8 cellular contexts compared by ENCODE assay signal in genomic region chr1:163561570-163562295, GRCh38.
DNase-seq lines count a peak whose midpoint lies in the region; ATAC-seq and TF ChIP-seq lines count a peak whose summit lies in the region.

No MANE protein-coding gene starts in this region.

- H3K36me3 Mint-ChIP-seq in neural crest cell (ENCODE audit: low read depth) (no peaks in the 10 kb centered on the region), natural killer cell (no peaks in the 10 kb centered on the region)

- H3K27ac ChIP-seq in colonic mucosa: no peak overlapping the region

- H3K4me3 ChIP-seq in colonic mucosa: no peak overlapping the region

- no peaks in the 10 kb centered on the region for H3K9me3 ChIP-seq in colonic mucosa

- TF ChIP-seq CTCF in colonic mucosa (IDR thresholded peaks at IDR 0.05) (peak; percentile 13), neural crest cell (conservative IDR thresholded peaks at IDR 0.05) (peak; percentile 62), natural killer cell (IDR thresholded peaks at IDR 0.05) (no peak)

- no peaks in the 10 kb centered on the region for H3K36me3 ChIP-seq in colonic mucosa

- no peak for ATAC-seq in natural killer cell

- no peaks in the 10 kb centered on the region for H3K27me3 ChIP-seq in colonic mucosa

- H3K27ac Mint-ChIP-seq in neural crest cell (ENCODE audit: unreplicated experiment): no peak overlapping the region
- H3K27ac Mint-ChIP-seq in natural killer cell: no peak overlapping the region

- H3K27me3 Mint-ChIP-seq in neural crest cell (ENCODE audit: low read depth) (no peaks in the 10 kb centered on the region), natural killer cell (ENCODE audit: low read depth in 2 of 2) (no peaks in the 10 kb centered on the region)

- H3K4me1 Mint-ChIP-seq in neural crest cell (peaks cover 20% of the 10 kb centered on the region), natural killer cell (no peaks in the 10 kb centered on the region)

- DNase-seq in ELF-1 (ENCODE audit: low read depth, low spot score): peak; percentile 65
- peak; percentile 24 for DNase-seq in NCI-H2227 treated with DMSO at 0.1 percent for 48 hours (lab: John Stamatoyannopoulos, UW)
- DNase-seq in colonic mucosa: no peak
- no peak for DNase-seq in neural crest cell (ENCODE audit: low read depth, low spot score)
- no peak for DNase-seq in mucosa of gallbladder (ENCODE audit: low spot score)
- no peak for DNase-seq in natural killer cell
- no peak for DNase-seq in activated CD4-positive, alpha-beta T cell treated with anti-CD3 and anti-CD28 coated beads for 4 hours
- no peak for DNase-seq in T-helper 1 cell

- no peak overlapping the region for H3K9ac ChIP-seq in colonic mucosa (ENCODE audit: low read depth in 2 of 2, low read length in 2 of 2)

- H3K9me3 Mint-ChIP-seq in neural crest cell: no peaks in the 10 kb centered on the region
- H3K9me3 Mint-ChIP-seq in natural killer cell: no peaks in the 10 kb centered on the region

- intact Hi-C loops in colonic mucosa (cut with DNase I) (loop anchor here (10.0 kb wide), 1 partner anchor 143 kb away; no protein-coding TSS in a partner anchor), natural killer cell (cut with micrococcal nuclease) (no loop called here)

- H3K4me3 Mint-ChIP-seq in neural crest cell (no peak overlapping the region), natural killer cell (no peak overlapping the region)

- no peaks in the 10 kb centered on the region for H3K4me1 ChIP-seq in colonic mucosa

Comparison
In these comparisons a context has a peak if more than half of its experiments do, and no peak if none do; other contexts are left out.
1. DNase-seq: peak in ELF-1 (single experiment) and NCI-H2227 treated with DMSO at 0.1 percent for 48 hours (single experiment); none in colonic mucosa (single experiment), neural crest cell (single experiment), mucosa of gallbladder (single experiment), natural killer cell (single experiment), activated CD4-positive, alpha-beta T cell treated with anti-CD3 and anti-CD28 coated beads for 4 hours (0 of 2) and T-helper 1 cell (0 of 5).